12 cellular contexts compared by ENCODE assay signal in genomic region chr20:58550661-58551060, GRCh38. TPM values are rescaled to one million over a fixed set of nuclear protein-coding genes. Genes with fewer than 3 reads are reported as not detected.
DNase-seq lines count a peak whose midpoint lies in the region; ATAC-seq and TF ChIP-seq lines count a peak whose summit lies in the region.
"Had no signal": no experiment of that assay in that cellular context is flagged by ENCODE, and none has a peak within 500 bp of the region (broad histone marks: within the 10 kb centered on the region; RNA-seq: fewer than 3 reads in every experiment).

No MANE protein-coding gene starts in this region.

- no TSS peak for BruUV-seq in Calu3 (replicated peaks; lab: Mats Ljungman, UMichigan)

- no peak overlapping the region for H3K27ac Mint-ChIP-seq in T-helper 2 cell treated with Interferon-gamma antibody and Interleukin-4, amounts not matched to agents 5 μg/mL and 100 μg/mL, for 36 hours
- no peak overlapping the region for H3K27ac Mint-ChIP-seq in Calu3 (ENCODE audit: unreplicated experiment)

- H3K36me3 ChIP-seq in mesodermal cell (ENCODE audit: control insufficient read depth, insufficient read depth, low read length), result no peaks in the 10 kb centered on the region
- H3K36me3 ChIP-seq: BLaER1 treated with 17β-estradiol and CSF1 and Interleukin-3, amounts not matched to agents 10 nM and 100 nM had no signal

- WGBS in mesodermal cell (ENCODE audit: insufficient coverage in 2 of 2), 2 experiments, result 88 to 90% methylated on average over 7 to 8 of the region's 10 CpGs

- no peaks in the 10 kb centered on the region for H3K36me3 Mint-ChIP-seq in T-helper 2 cell treated with Interferon-gamma antibody and Interleukin-4, amounts not matched to agents 5 μg/mL and 100 μg/mL, for 36 hours (ENCODE audit: low read depth)
- no peaks in the 10 kb centered on the region for H3K36me3 Mint-ChIP-seq in Calu3 (ENCODE audit: insufficient read depth, unreplicated experiment)
- H3K36me3 Mint-ChIP-seq: naive B cell had no signal

- no peak overlapping the region for H3K4me3 Mint-ChIP-seq in T-helper 2 cell treated with Interferon-gamma antibody and Interleukin-4, amounts not matched to agents 5 μg/mL and 100 μg/mL, for 36 hours
- H3K4me3 Mint-ChIP-seq in Calu3 (ENCODE audit: low read depth, unreplicated experiment), result no peak overlapping the region

- H3K27me3 Mint-ChIP-seq in T-helper 2 cell treated with Interferon-gamma antibody and Interleukin-4, amounts not matched to agents 5 μg/mL and 100 μg/mL, for 36 hours (ENCODE audit: low read depth), result peaks cover 16% of the 10 kb centered on the region
- H3K27me3 Mint-ChIP-seq in Calu3 (ENCODE audit: unreplicated experiment), result peaks cover 98% of the 10 kb centered on the region

- ATAC-seq in GM19452 (IDR thresholded peaks at IDR 0.05; ENCODE audit: unreplicated experiment) (no peak), GM21737 (IDR thresholded peaks at IDR 0.05; ENCODE audit: unreplicated experiment) (no peak)

- H3K9me3 Mint-ChIP-seq in T-helper 2 cell treated with Interferon-gamma antibody and Interleukin-4, amounts not matched to agents 5 μg/mL and 100 μg/mL, for 36 hours, result no peaks in the 10 kb centered on the region
- H3K9me3 Mint-ChIP-seq in Calu3 (ENCODE audit: low read depth, unreplicated experiment), result no peaks in the 10 kb centered on the region
- H3K9me3 Mint-ChIP-seq: naive B cell had no signal

- CTCF ChIA-PET in Calu3 (lab: Charles Lee), result interaction anchor here (0.7 kb wide), 1 partner anchor 210 kb away, joined by 3 read pairs; no protein-coding TSS in a partner anchor

- peaks cover 19% of the 10 kb centered on the region for H3K4me1 ChIP-seq in mesodermal cell (ENCODE audit: control insufficient read depth, insufficient read depth, low read length, poor library complexity, severe bottlenecking)
- H3K4me1 ChIP-seq: BLaER1 treated with 17β-estradiol and CSF1 and Interleukin-3, amounts not matched to agents 10 nM and 100 nM had no signal

- no peaks in the 10 kb centered on the region for H3K4me1 Mint-ChIP-seq in T-helper 2 cell treated with Interferon-gamma antibody and Interleukin-4, amounts not matched to agents 5 μg/mL and 100 μg/mL, for 36 hours (ENCODE audit: low read depth)
- H3K4me1 Mint-ChIP-seq in Calu3 (ENCODE audit: low read depth, unreplicated experiment), result no peaks in the 10 kb centered on the region
- H3K4me1 Mint-ChIP-seq: naive B cell had no signal

- TF ChIP-seq CTCF in LNCaP clone FGC (IDR thresholded peaks at IDR 0.05; ENCODE audit: control insufficient read depth, extremely low read depth, insufficient read depth) (no peak), coronary artery (IDR thresholded peaks at IDR 0.05) (no peak), Calu3 (IDR thresholded peaks at IDR 0.05; ENCODE audit: unreplicated experiment) (no peak)

- H3K4me3 ChIP-seq in LNCaP clone FGC (ENCODE audit: low read depth, low read length) (no peak overlapping the region), coronary artery (no peak overlapping the region), mesodermal cell (ENCODE audit: extremely low read depth, insufficient read depth, low read length, poor library complexity, severe bottlenecking) (no peak overlapping the region)
- H3K4me3 ChIP-seq: BLaER1 treated with 17β-estradiol and CSF1 and Interleukin-3, amounts not matched to agents 10 nM and 100 nM had no signal

- H3K9me3 ChIP-seq in mesodermal cell (ENCODE audit: control insufficient read depth, low read length), result no peaks in the 10 kb centered on the region
- H3K9me3 ChIP-seq: BLaER1 treated with 17β-estradiol and CSF1 and Interleukin-3, amounts not matched to agents 10 nM and 100 nM had no signal

- H3K27ac ChIP-seq in coronary artery, result no peak overlapping the region
- peak overlapping the region; percentile 71 for H3K27ac ChIP-seq in mesodermal cell (ENCODE audit: low read depth, low read length, severe bottlenecking)
- H3K27ac ChIP-seq: BLaER1 treated with 17β-estradiol and CSF1 and Interleukin-3, amounts not matched to agents 10 nM and 100 nM had no signal

- DNase-seq in AG08396 (ENCODE audit: low spot score) (peak; percentile 86), LNCaP clone FGC (ENCODE audit: low read depth) (peak; percentile 58), coronary artery (ENCODE audit: low spot score) (peak; percentile 54), Calu3 (no peak)
- DNase-seq in T-helper 2 cell treated with Interferon-gamma antibody and Interleukin-4, amounts not matched to agents 5 μg/mL and 100 μg/mL, for 36 hours (ENCODE audit: low spot score), result no peak
- DNase-seq: naive B cell, NCI-H345, RPMI8226 had no signal

- intact Hi-C loops in Calu3 (cut with micrococcal nuclease; ENCODE audit: unreplicated experiment), result no loop called here

RNA-seq across cellular contexts. Expression of gene APCDD1L, which starts 35.5 kb away (rescaled TPM):
- polyA plus RNA-seq in mesodermal cell (2013, experiment 1 of 2), result 9.4 TPM
- 6.8 TPM for polyA plus RNA-seq in mesodermal cell (2013, experiment 2 of 2)
- total RNA-seq in Calu3 (2022), result not detected in 2 replicates

Comparison
In these comparisons a context has a peak if more than half of its experiments do, and no peak if none do; other contexts are left out.
1. DNase-seq: peak in AG08396 (single experiment), LNCaP clone FGC (single experiment) and coronary artery (single experiment); none in T-helper 2 cell treated with Interferon-gamma antibody and Interleukin-4, amounts not matched to agents 5 μg/mL and 100 μg/mL, for 36 hours (single experiment) and Calu3 (single experiment).